Comparison of ENCODE assay signal across 9 cellular contexts in genomic region chr9:109035684-109036423, GRCh38. TPM values are rescaled to one million over a fixed set of nuclear protein-coding genes. Genes with fewer than 3 reads are reported as not detected.
DNase-seq lines count a peak whose midpoint lies in the region; ATAC-seq lines count a peak whose summit lies in the region.
"Had no signal": no experiment of that assay in that cellular context is flagged by ENCODE, and none has a peak within 500 bp of the region (broad histone marks: within the 10 kb centered on the region; RNA-seq: fewer than 3 reads in every experiment).

No MANE protein-coding gene starts in this region.

- ATAC-seq in HG02970 (IDR thresholded peaks at IDR 0.05; ENCODE audit: low FRiP score, unreplicated experiment): no peak

- H3K36me3 ChIP-seq in effector memory CD4-positive, alpha-beta T cell (ENCODE audit: control insufficient read depth, insufficient read depth, low read length): peaks cover 27% of the 10 kb centered on the region

- H3K9me3 ChIP-seq in effector memory CD4-positive, alpha-beta T cell (ENCODE audit: control insufficient read depth, low read length): no peaks in the 10 kb centered on the region

- in situ Hi-C loops in ACHN (cut with HindIII; ENCODE audit: low pct_ligation_motif_present, low pct_unique_long_range_greater_than_20kb, low sequenced_read_pairs): no loop called here

- H3K27me3 ChIP-seq in effector memory CD4-positive, alpha-beta T cell (replicated peaks; ENCODE audit: control insufficient read depth, insufficient read depth, low read length, poor library complexity, severe bottlenecking): no peaks in the 10 kb centered on the region

- DNase-seq in ACHN (peak; percentile 85), NCI-H460 (ENCODE audit: extremely low read depth, low read depth) (peak; percentile 79), dermis blood vessel endothelial cell (peak; percentile 90), medulla oblongata (ENCODE audit: extremely low spot score) (peak; percentile 20), NCI-H748 treated with DMSO at 0.1 percent for 48 hours (lab: John Stamatoyannopoulos, UW) (no peak), NCI-H774 (lab: John Stamatoyannopoulos, UW) (no peak)
- no peak for DNase-seq in effector memory CD4-positive, alpha-beta T cell
- DNase-seq: C1 segment of cervical spinal cord had no signal

- no peaks in the 10 kb centered on the region for H3K4me1 ChIP-seq in effector memory CD4-positive, alpha-beta T cell (ENCODE audit: control insufficient read depth, insufficient read depth, low read length, poor library complexity, severe bottlenecking)

- H3K27ac ChIP-seq in effector memory CD4-positive, alpha-beta T cell (ENCODE audit: insufficient read depth, low read length, poor library complexity, severe bottlenecking): no peak overlapping the region

- no peak overlapping the region for H3K4me3 ChIP-seq in effector memory CD4-positive, alpha-beta T cell (ENCODE audit: insufficient read depth, low read depth, low read length, poor library complexity, severe bottlenecking)

RNA-seq across cellular contexts. Expression of gene CTNNAL1, which starts 22.6 kb away (rescaled TPM):
- 309 and 319 TPM in 2 replicates for total RNA-seq in NCI-H460 (2014; rRNA removed; shearing (Covaris generic))
- polyA plus RNA-seq in NCI-H460 (2014; cell fraction: nucleus; rRNA removed): 211 and 213 TPM in 2 replicates
- total RNA-seq in dermis blood vessel endothelial cell: 190 and 193 TPM in 2 replicates

Comparison
In these comparisons a context has a peak if more than half of its experiments do, and no peak if none do; other contexts are left out.
1. DNase-seq: peak in ACHN (single experiment), NCI-H460 (single experiment), dermis blood vessel endothelial cell (single experiment) and medulla oblongata (single experiment); none in NCI-H748 treated with DMSO at 0.1 percent for 48 hours (single experiment), effector memory CD4-positive, alpha-beta T cell (0 of 3) and NCI-H774 (single experiment).